In genomic region chr19:49422407-49423277, GRCh38 we compare ENCODE assay signal across 6 cellular contexts. TPM values are rescaled to one million over a fixed set of nuclear protein-coding genes. Genes with fewer than 3 reads are reported as not detected.
A peak's percentile ranks its signal among the peaks of the same experiment; 100 is the strongest.
DNase-seq lines count a peak whose midpoint lies in the region; ATAC-seq, FAIRE-seq and TF ChIP-seq lines count a peak whose summit lies in the region.

No MANE protein-coding gene starts in this region.

- peak; percentile 54 for TF ChIP-seq CTCF in CD8-positive, alpha-beta T cell (IDR thresholded peaks at IDR 0.05)
- TF ChIP-seq CTCF in bronchial epithelial cell (IDR thresholded peaks at IDR 0.05; ENCODE audit: insufficient read depth, low read length, severe bottlenecking) (peak; percentile 44), osteocyte (IDR thresholded peaks at IDR 0.05) (peak; percentile 55)

- peak overlapping the region; percentile 44 for H3K4me3 ChIP-seq in CD8-positive, alpha-beta T cell (ENCODE audit: low read depth, low read length)
- no peak overlapping the region for H3K4me3 ChIP-seq in bronchial epithelial cell (ENCODE audit: low read depth, low read length)

- CTCF ChIA-PET in CD8-positive, alpha-beta T cell (lab: Charles Lee) = interaction anchor here (1.6 to 4.7 kb wide), 2 partner anchors 10 to 31 kb away, joined by 4 to 24 read pairs; no protein-coding TSS in a partner anchor

- H3K27me3 Mint-ChIP-seq in CD8-positive, alpha-beta T cell (ENCODE audit: low read depth) = peaks cover 81% of the 10 kb centered on the region
- peaks cover 88% of the 10 kb centered on the region for H3K27me3 Mint-ChIP-seq in osteocyte (ENCODE audit: unreplicated experiment)

- no peak overlapping the region for H3K27ac ChIP-seq in CD8-positive, alpha-beta T cell (ENCODE audit: low read depth, low read length)

- peaks cover 44% of the 10 kb centered on the region for H3K4me1 ChIP-seq in CD8-positive, alpha-beta T cell (ENCODE audit: insufficient read depth, low read length)

- peak overlapping the region; percentile 73 for H3K4me3 Mint-ChIP-seq in CD8-positive, alpha-beta T cell
- peak overlapping the region; percentile 64 for H3K4me3 Mint-ChIP-seq in osteocyte (ENCODE audit: unreplicated experiment)

- peak in 3 of 7 experiments; percentile 34 to 51 (median 46) for DNase-seq in CD8-positive, alpha-beta T cell
- DNase-seq in NCI-H2227 (lab: John Stamatoyannopoulos, UW; ENCODE audit: unreplicated experiment) = peak; percentile 69
- DNase-seq in bronchial epithelial cell (ENCODE audit: low read depth) = no peak
- DNase-seq in osteocyte (ENCODE audit: extremely low spot score, unreplicated experiment) = peak; percentile 84

- intact Hi-C loops in CD8-positive, alpha-beta T cell (cut with DNase I, micrococcal nuclease) = no loop called here

- no peak overlapping the region for H3K27ac Mint-ChIP-seq in CD8-positive, alpha-beta T cell
- no peak overlapping the region for H3K27ac Mint-ChIP-seq in osteocyte (ENCODE audit: unreplicated experiment)

- ATAC-seq in CD8-positive, alpha-beta T cell = peak; percentile 57
- no peak for ATAC-seq in GM18858 (IDR thresholded peaks at IDR 0.05; ENCODE audit: unreplicated experiment)
- no peak for ATAC-seq in HG03432 (IDR thresholded peaks at IDR 0.05; ENCODE audit: unreplicated experiment)

- H3K36me3 ChIP-seq in CD8-positive, alpha-beta T cell (ENCODE audit: insufficient read depth, low read length) = no peaks in the 10 kb centered on the region
- H3K36me3 ChIP-seq in bronchial epithelial cell (ENCODE audit: control insufficient read depth, insufficient read depth, low read length) = no peaks in the 10 kb centered on the region

- POLR2A ChIA-PET in CD8-positive, alpha-beta T cell (lab: Charles Lee) = no interaction called here

- no peaks in the 10 kb centered on the region for H3K36me3 Mint-ChIP-seq in CD8-positive, alpha-beta T cell
- H3K36me3 Mint-ChIP-seq in osteocyte (ENCODE audit: unreplicated experiment) = peaks cover 2% of the 10 kb centered on the region

- no peaks in the 10 kb centered on the region for H3K9me3 Mint-ChIP-seq in CD8-positive, alpha-beta T cell
- H3K9me3 Mint-ChIP-seq in osteocyte (ENCODE audit: unreplicated experiment) = no peaks in the 10 kb centered on the region

- no peaks in the 10 kb centered on the region for H3K9me3 ChIP-seq in CD8-positive, alpha-beta T cell (ENCODE audit: low read length)

- peaks cover 50% of the 10 kb centered on the region for H3K27me3 ChIP-seq in CD8-positive, alpha-beta T cell (ENCODE audit: insufficient read depth, low read length)
- H3K27me3 ChIP-seq in bronchial epithelial cell (ENCODE audit: control insufficient read depth, insufficient read depth, low read length) = peaks cover 44% of the 10 kb centered on the region

- no peak for FAIRE-seq in bronchial epithelial cell (lab: Jason Lieb, UNC)

- peaks cover 54% of the 10 kb centered on the region for H3K4me1 Mint-ChIP-seq in CD8-positive, alpha-beta T cell (ENCODE audit: low read depth)
- H3K4me1 Mint-ChIP-seq in osteocyte (ENCODE audit: unreplicated experiment) = peaks cover 24% of the 10 kb centered on the region

RNA-seq across cellular contexts. Expression of gene PTH2, which starts 0.6 kb away (rescaled TPM):
- total RNA-seq in CD8-positive, alpha-beta T cell = not detected
- total RNA-seq in bronchial epithelial cell (not detected in 2 replicates), osteocyte (not detected in 2 replicates)

RNA-seq across cellular contexts. Expression of gene GFY, which starts 2.5 kb away (rescaled TPM):
- not detected for total RNA-seq in CD8-positive, alpha-beta T cell
- total RNA-seq in bronchial epithelial cell (not detected in 2 replicates), osteocyte (not detected in 2 replicates)

RNA-seq across cellular contexts. Expression of gene SLC17A7, which starts 18.7 kb away (rescaled TPM):
- under 1 TPM in 1 of 2 experiments, not detected in 1; 0.11 TPM for total RNA-seq in CD8-positive, alpha-beta T cell
- total RNA-seq in bronchial epithelial cell (not detected in 2 replicates), osteocyte (0.34 and 0.54 TPM in 2 replicates)

RNA-seq across cellular contexts. Expression of gene PIH1D1, which starts 29.0 kb away (rescaled TPM):
- 100 to 1,000 TPM; 113 to 119 TPM for total RNA-seq in CD8-positive, alpha-beta T cell
- total RNA-seq in bronchial epithelial cell (72.8 and 115 TPM in 2 replicates), osteocyte (80.2 and 84.5 TPM in 2 replicates)

RNA-seq across cellular contexts. Expression of gene ALDH16A1, which starts 30.4 kb away (rescaled TPM):
- 10 to 100 TPM; 26.1 to 30.7 TPM for total RNA-seq in CD8-positive, alpha-beta T cell
- total RNA-seq in bronchial epithelial cell (17.5 and 29.2 TPM in 2 replicates), osteocyte (31.8 and 34.0 TPM in 2 replicates)
